8 cellular contexts compared by ENCODE assay signal in the genomic region with DNA sequence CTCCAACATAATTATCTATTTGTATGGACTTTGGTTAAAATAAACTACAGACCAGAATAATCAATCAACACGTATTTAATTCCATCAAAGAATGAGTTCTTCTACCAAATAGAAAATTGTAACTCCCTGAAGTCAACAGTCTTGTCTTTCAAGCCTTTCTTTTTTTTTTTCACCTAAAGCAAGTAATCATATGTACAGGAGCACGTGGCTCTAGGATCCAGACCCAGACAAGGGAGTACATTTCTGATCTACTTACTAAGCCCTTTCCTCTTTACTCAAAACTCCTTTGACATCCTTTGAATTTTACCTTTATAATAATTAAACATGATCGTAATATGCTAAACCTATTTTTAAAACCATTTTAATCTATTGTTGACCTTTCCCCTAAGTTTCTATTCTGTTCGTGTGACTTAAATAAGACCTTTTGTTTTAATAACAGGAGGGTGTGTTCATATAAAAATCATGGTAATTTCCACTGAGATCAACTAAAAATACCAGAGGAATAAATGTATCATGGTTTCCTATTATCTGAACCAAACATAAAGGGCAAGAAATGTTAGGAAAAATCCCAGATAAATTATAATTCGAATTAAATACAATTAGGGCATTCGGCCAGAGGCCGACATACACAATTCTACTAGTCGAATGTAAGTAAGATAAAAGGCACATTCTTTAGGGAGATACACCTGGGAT. TPM values are rescaled to one million over a fixed set of nuclear protein-coding genes. Genes with fewer than 3 reads are reported as not detected.
DNase-seq lines count a peak whose midpoint lies in the region; ATAC-seq, FAIRE-seq and TF ChIP-seq lines count a peak whose summit lies in the region.

No MANE protein-coding gene starts in this region.

- H3K4me3 ChIP-seq in SK-N-SH (ENCODE audit: low read depth in 2 of 2, low read length in 1 of 2) (peak overlapping the region; percentile 79 to 91), SU-DHL-6 (ENCODE audit: insufficient read depth, low read length, poor library complexity, severe bottlenecking) (peak overlapping the region; percentile 68), esophagus squamous epithelium (peak overlapping the region; percentile 63 to 99 (median 82)), smooth muscle cell (peak overlapping the region; percentile 98)

- H3K9me3 ChIP-seq in SK-N-SH (no peaks in the 10 kb centered on the region), SU-DHL-6 (ENCODE audit: insufficient read depth, low read length) (no peaks in the 10 kb centered on the region), esophagus squamous epithelium (no peaks in the 10 kb centered on the region), smooth muscle cell (replicated peaks; ENCODE audit: low read depth) (no peaks in the 10 kb centered on the region)

- H3K9me2 ChIP-seq in SK-N-SH (no peaks in the 10 kb centered on the region), SU-DHL-6 (replicated peaks; ENCODE audit: insufficient read depth, low read length) (no peaks in the 10 kb centered on the region)

- H3K79me2 ChIP-seq in SK-N-SH (ENCODE audit: insufficient read depth): peaks cover 66% of the 10 kb centered on the region
- H3K79me2 ChIP-seq in SU-DHL-6 (ENCODE audit: insufficient read depth, low read length): peaks cover 66% of the 10 kb centered on the region
- peaks cover 59% of the 10 kb centered on the region for H3K79me2 ChIP-seq in smooth muscle cell (ENCODE audit: low read depth)

- H4K20me1 ChIP-seq in SK-N-SH (ENCODE audit: insufficient read depth) (peaks cover 44% of the 10 kb centered on the region), SU-DHL-6 (ENCODE audit: low read depth, low read length) (peaks cover 8% of the 10 kb centered on the region; the same call in 1 of the 2 replicates), smooth muscle cell (ENCODE audit: low read depth) (peaks cover 36% of the 10 kb centered on the region)

- no peaks in the 10 kb centered on the region for H3K36me3 ChIP-seq in SK-N-SH (replicated peaks in 1 of 2; ENCODE audit: control insufficient read depth in 1 of 2, insufficient read depth in 2 of 2, low read length in 1 of 2)
- H3K36me3 ChIP-seq in SU-DHL-6 (ENCODE audit: low read length): no peaks in the 10 kb centered on the region
- H3K36me3 ChIP-seq in esophagus squamous epithelium: peaks cover 0 to 4% (median 0%) of the 10 kb centered on the region in 3 donors
- no peaks in the 10 kb centered on the region for H3K36me3 ChIP-seq in smooth muscle cell (ENCODE audit: low read depth)

- peak overlapping the region; percentile 77 to 85; a peak in 3 of 4 replicates for H3K27ac ChIP-seq in SK-N-SH (ENCODE audit: low read depth in 2 of 2, low read length in 1 of 2)
- peak overlapping the region; percentile 78; the same call in 1 of the 2 replicates for H3K27ac ChIP-seq in SU-DHL-6 (ENCODE audit: low read depth, low read length)
- H3K27ac ChIP-seq in esophagus squamous epithelium: peak overlapping the region; percentile 93 to 100 (median 96)
- H3K27ac ChIP-seq in smooth muscle cell (ENCODE audit: low read depth): peak overlapping the region; percentile 96

- CTCF ChIA-PET in SK-N-SH (lab: Yijun Ruan, JAX): no interaction called here

- POLR2A ChIA-PET in SK-N-SH (lab: Yijun Ruan, JAX): no interaction called here

- H2AFZ ChIP-seq in SK-N-SH (ENCODE audit: low read depth) (no peak overlapping the region), SU-DHL-6 (ENCODE audit: low read depth, low read length, severe bottlenecking) (no peak overlapping the region), smooth muscle cell (ENCODE audit: low read depth) (no peak overlapping the region)

- 44% methylated on average over 8 of the region's 8 CpGs for WGBS in SK-N-SH (ENCODE audit: low lambda C conversion rate)
- 23 to 39% methylated on average over 8 of the region's 8 CpGs for WGBS in esophagus squamous epithelium, 2 donors
- WGBS in smooth muscle cell (ENCODE audit: low lambda C conversion rate): 57% methylated on average over 8 of the region's 8 CpGs

- TF ChIP-seq EP300 in SK-N-SH (IDR thresholded peaks at IDR 0.05; ENCODE audit: borderline replicate concordance in 1 of 2, low read depth in 1 of 2, low read length in 1 of 2): no peak

- DNase-seq in SK-N-SH: no peak
- no peak for DNase-seq in esophagus squamous epithelium (lab: John Stamatoyannopoulos, UW)
- DNase-seq in smooth muscle cell (lab: John Stamatoyannopoulos, UW; ENCODE audit: unreplicated experiment): no peak
- no peak for DNase-seq in frontal cortex (ENCODE audit: low spot score in 2 of 2)
- DNase-seq in COLO829 (ENCODE audit: low spot score): no peak

- H3K27me3 ChIP-seq in SK-N-SH (ENCODE audit: insufficient read depth): no peaks in the 10 kb centered on the region
- no peaks in the 10 kb centered on the region for H3K27me3 ChIP-seq in SU-DHL-6 (ENCODE audit: low read length)
- H3K27me3 ChIP-seq in esophagus squamous epithelium: no peaks in the 10 kb centered on the region
- no peaks in the 10 kb centered on the region for H3K27me3 ChIP-seq in smooth muscle cell (ENCODE audit: low read depth)

- H3K9ac ChIP-seq in SK-N-SH (peak overlapping the region; percentile 97), SU-DHL-6 (ENCODE audit: low read length) (peak overlapping the region; percentile 93), smooth muscle cell (ENCODE audit: low read depth) (peak overlapping the region; percentile 77)

- TF ChIP-seq POLR2A in esophagus squamous epithelium (IDR thresholded peaks at IDR 0.05): no peak

- H3F3A ChIP-seq in SK-N-SH (replicated peaks; ENCODE audit: insufficient read depth) (peaks cover 10% of the 10 kb centered on the region), SU-DHL-6 (ENCODE audit: insufficient read depth) (no peaks in the 10 kb centered on the region), smooth muscle cell (ENCODE audit: low read depth) (no peaks in the 10 kb centered on the region)

- no peak for FAIRE-seq in frontal cortex (lab: Jason Lieb, UNC)

- H3K4me1 ChIP-seq in SK-N-SH (ENCODE audit: control insufficient read depth in 1 of 2, insufficient read depth in 2 of 2, low read depth in 1 of 2, low read length in 1 of 2) (peaks cover 5 to 39% of the 10 kb centered on the region in 2 experiments; a peak in 3 of 4 replicates), esophagus squamous epithelium (peaks cover 9 to 61% (median 22%) of the 10 kb centered on the region in 3 donors), smooth muscle cell (ENCODE audit: low read depth) (peaks cover 7% of the 10 kb centered on the region)

- peak overlapping the region; percentile 94 for H3K4me2 ChIP-seq in SK-N-SH
- peak overlapping the region; percentile 82 for H3K4me2 ChIP-seq in SU-DHL-6 (ENCODE audit: low read depth, low read length, poor library complexity, severe bottlenecking)
- H3K4me2 ChIP-seq in smooth muscle cell: peak overlapping the region; percentile 92

- no peak for TF ChIP-seq RAD21 in SK-N-SH (IDR thresholded peaks at IDR 0.05; ENCODE audit: low read length)

- intact Hi-C loops in esophagus squamous epithelium (cut with DNase I): no loop called here

- TF ChIP-seq CTCF in SK-N-SH (IDR thresholded peaks at IDR 0.05) (no peak), SU-DHL-6 (IDR thresholded peaks at IDR 0.05; ENCODE audit: insufficient read depth, low read length, poor library complexity, severe bottlenecking) (no peak), esophagus squamous epithelium (IDR thresholded peaks at IDR 0.05) (no peak), smooth muscle cell (IDR thresholded peaks at IDR 0.05; ENCODE audit: borderline replicate concordance, insufficient read depth, poor library complexity, severe bottlenecking) (no peak)

- ATAC-seq in SK-N-SH treated with all-trans-retinoic acid at 6 μM for 48 hours: no peak
- ATAC-seq in GM19324 (IDR thresholded peaks at IDR 0.05; ENCODE audit: low FRiP score, unreplicated experiment): no peak

TF ChIP-seq in SK-N-SH, 30 proteins besides CTCF, POLR2A, EP300 and RAD21 (continues in another document):
- TF ChIP-seq NFIC (IDR thresholded peaks at IDR 0.05; ENCODE audit: borderline replicate concordance) (no peak), FOXM1 (IDR thresholded peaks at IDR 0.05; ENCODE audit: low read depth) (no peak), EZH2phosphoT487 (IDR thresholded peaks at IDR 0.05; ENCODE audit: borderline replicate concordance, low read depth) (no peak), MXI1 (IDR thresholded peaks at IDR 0.05; ENCODE audit: low read depth, low read length) (no peak), ELF1 (IDR thresholded peaks at IDR 0.05) (no peak), GABPA (IDR thresholded peaks at IDR 0.05; ENCODE audit: low read depth) (no peak)
- TF ChIP-seq, protein P1, sequence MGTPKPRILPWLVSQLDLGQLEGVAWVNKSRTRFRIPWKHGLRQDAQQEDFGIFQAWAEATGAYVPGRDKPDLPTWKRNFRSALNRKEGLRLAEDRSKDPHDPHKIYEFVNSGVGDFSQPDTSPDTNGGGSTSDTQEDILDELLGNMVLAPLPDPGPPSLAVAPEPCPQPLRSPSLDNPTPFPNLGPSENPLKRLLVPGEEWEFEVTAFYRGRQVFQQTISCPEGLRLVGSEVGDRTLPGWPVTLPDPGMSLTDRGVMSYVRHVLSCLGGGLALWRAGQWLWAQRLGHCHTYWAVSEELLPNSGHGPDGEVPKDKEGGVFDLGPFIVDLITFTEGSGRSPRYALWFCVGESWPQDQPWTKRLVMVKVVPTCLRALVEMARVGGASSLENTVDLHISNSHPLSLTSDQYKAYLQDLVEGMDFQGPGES (IDR thresholded peaks at IDR 0.05; ENCODE audit: low read depth, low read length): no peak

TF ChIP-seq in SK-N-SH treated with all-trans-retinoic acid at 6 μM for 48 hours, 23 proteins besides CTCF, POLR2A, EP300 and RAD21 (continues in another document):
- no peak for TF ChIP-seq ZNF70 (CRISPR knock-in tag; IDR thresholded peaks at IDR 0.05)

RNA-seq across cellular contexts. Expression of a gene that starts 1.7 kb away (rescaled TPM):
- 9.3 and 14.0 TPM in 2 replicates for polyA plus RNA-seq in SK-N-SH (2012; rRNA removed)
- polyA plus RNA-seq in SK-N-SH (2012; cell fraction: cytosol; rRNA removed): 9.1 and 11.8 TPM in 2 replicates
- 15.4 and 20.8 TPM in 2 replicates for polyA plus RNA-seq in SK-N-SH (2012; cell fraction: nucleus; rRNA removed)
- 100 to 1,000 TPM in 1 of 4 donors, 10 to 100 TPM in 3; 87.5 to 127 (median 93.9) TPM for total RNA-seq in esophagus squamous epithelium
- 19.6 and 36.6 TPM in 2 replicates for total RNA-seq in smooth muscle cell
- 7.9 and 13.7 TPM in 2 replicates for polyA plus RNA-seq in smooth muscle cell
- 20.8 TPM for total RNA-seq in frontal cortex
